ENCODE assay signal across 9 cellular contexts in the genomic region with DNA sequence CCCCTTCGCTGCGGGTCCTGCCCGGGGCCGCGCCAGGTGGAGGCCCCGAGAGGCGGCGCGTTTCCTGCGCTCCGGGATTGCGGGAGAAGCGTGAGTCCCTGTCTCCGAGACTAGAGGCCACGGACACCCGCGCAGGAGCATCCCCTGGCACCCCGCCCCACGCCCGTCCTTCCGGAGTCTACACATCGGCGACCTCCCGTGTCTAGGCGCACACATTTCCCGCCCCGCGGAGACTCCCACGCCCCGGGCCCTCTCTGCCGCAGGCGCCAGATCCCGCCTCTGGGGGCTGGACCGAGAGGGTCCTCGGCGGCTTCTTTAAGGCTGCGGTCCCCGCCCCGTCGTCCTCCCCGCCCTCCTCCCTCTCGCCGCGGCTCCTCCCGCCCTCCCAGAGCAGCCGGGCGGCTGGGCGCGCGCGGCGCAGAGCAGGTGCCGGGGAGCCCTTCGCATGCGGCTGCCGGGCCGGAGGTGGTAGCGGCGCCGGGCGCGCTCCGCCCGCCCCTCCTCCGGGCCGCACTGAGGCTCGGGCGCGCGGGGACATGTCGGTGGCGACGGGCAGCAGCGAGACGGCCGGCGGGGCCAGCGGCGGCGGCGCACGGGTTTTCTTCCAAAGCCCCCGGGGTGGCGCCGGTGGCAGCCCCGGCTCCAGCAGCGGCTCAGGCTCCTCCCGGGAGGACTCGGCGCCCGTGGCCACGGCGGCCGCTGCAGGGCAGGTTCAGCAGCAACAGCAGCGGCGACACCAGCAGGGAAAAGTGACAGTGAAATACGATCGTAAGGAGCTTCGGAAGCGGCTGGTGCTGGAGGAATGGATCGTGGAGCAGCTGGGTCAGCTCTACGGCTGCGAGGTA. TPM values are rescaled to one million over a fixed set of nuclear protein-coding genes. Genes with fewer than 3 reads are reported as not detected.
A peak's percentile ranks its signal among the peaks of the same experiment; 100 is the strongest.
DNase-seq lines count a peak whose midpoint lies in the region; ATAC-seq lines count a peak whose summit lies in the region.
"Had no signal": no experiment of that assay in that cellular context is flagged by ENCODE, and none has a peak within 500 bp of the region (broad histone marks: within the 10 kb centered on the region; RNA-seq: fewer than 3 reads in every experiment).

A gene with protein sequence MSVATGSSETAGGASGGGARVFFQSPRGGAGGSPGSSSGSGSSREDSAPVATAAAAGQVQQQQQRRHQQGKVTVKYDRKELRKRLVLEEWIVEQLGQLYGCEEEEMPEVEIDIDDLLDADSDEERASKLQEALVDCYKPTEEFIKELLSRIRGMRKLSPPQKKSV (plus strand): TSS at position 388 of the 845 bp plus-strand sequence. CDS start 149 bp downstream, at position 537.

- in situ Hi-C loops in ACHN (cut with HindIII; ENCODE audit: low pct_ligation_motif_present, low pct_unique_long_range_greater_than_20kb, low sequenced_read_pairs) (no loop called here), HAP-1 (cut with MboI; ENCODE audit: low sequenced_read_pairs) (no loop called here)

- no peak within 1 kb of the TSS for H3K9ac ChIP-seq in SK-N-MC (ENCODE audit: insufficient read length)
- H3K9ac ChIP-seq in duodenal mucosa (ENCODE audit: low read depth in 1 of 2, low read length in 2 of 2): peak within 1 kb of the TSS in 1 of 2 donors; percentile 23
- H3K9ac ChIP-seq in subcutaneous abdominal adipose tissue (ENCODE audit: low read length in 5 of 5): no peak within 1 kb of the TSS

- peaks cover 58% of the 10 kb centered on the region for H3K27me3 ChIP-seq in HAP-1 (ENCODE audit: low read depth)
- peaks cover 31 to 36% of the 10 kb centered on the region in 2 donors for H3K27me3 ChIP-seq in duodenal mucosa (ENCODE audit: control insufficient read depth in 1 of 2, insufficient read depth in 2 of 2, low read length in 2 of 2)
- H3K27me3 ChIP-seq in subcutaneous abdominal adipose tissue (ENCODE audit: control insufficient read depth in 5 of 5, insufficient read depth in 4 of 5, low read length in 5 of 5): peaks cover 27 to 53% (median 34%) of the 10 kb centered on the region in 5 donors

- peak within 1 kb of the TSS; percentile 38 for H3K4me3 ChIP-seq in HAP-1
- H3K4me3 ChIP-seq in SK-N-MC: peak within 1 kb of the TSS; percentile 83
- H3K4me3 ChIP-seq in duodenal mucosa (ENCODE audit: low read depth in 1 of 2, low read length in 2 of 2): peak within 1 kb of the TSS; percentile 59 to 66
- H3K4me3 ChIP-seq in subcutaneous abdominal adipose tissue (ENCODE audit: low read depth in 1 of 5, low read length in 5 of 5): peak within 1 kb of the TSS in 4 of 5 donors; percentile 48 to 63 (median 54)

- H3K27ac ChIP-seq in SK-N-MC (no peak within 1 kb of the TSS), duodenal mucosa (ENCODE audit: low read depth, low read length) (no peak within 1 kb of the TSS), subcutaneous abdominal adipose tissue (ENCODE audit: low read depth, low read length) (no peak within 1 kb of the TSS)

- DNase-seq in ACHN (peak; percentile 47), HAP-1 (ENCODE audit: low spot score in 2 of 2) (peak; percentile 47 to 74), SK-N-MC (ENCODE audit: low read depth, low spot score) (no peak), medulla oblongata (ENCODE audit: extremely low spot score) (peak; percentile 9), H4 (ENCODE audit: low spot score) (no peak)

- H3K4me1 ChIP-seq in HAP-1: peaks cover 4% of the 10 kb centered on the region; the same call in 1 of the 2 replicates
- peaks cover 8 to 22% of the 10 kb centered on the region in 2 donors for H3K4me1 ChIP-seq in duodenal mucosa (ENCODE audit: control insufficient read depth in 1 of 2, insufficient read depth in 2 of 2, low read length in 2 of 2)
- peaks cover 0 to 22% (median 17%) of the 10 kb centered on the region in 5 donors for H3K4me1 ChIP-seq in subcutaneous abdominal adipose tissue (ENCODE audit: control insufficient read depth in 5 of 5, insufficient read depth in 5 of 5, low read length in 5 of 5)

- H3K9me3 ChIP-seq in HAP-1 (no peaks in the 10 kb centered on the region), SK-N-MC (ENCODE audit: low read depth, low read length) (no peaks in the 10 kb centered on the region), duodenal mucosa (ENCODE audit: control insufficient read depth in 1 of 2, low read length in 2 of 2) (no peaks in the 10 kb centered on the region), subcutaneous abdominal adipose tissue (ENCODE audit: control insufficient read depth in 5 of 5, low read length in 5 of 5) (no peaks in the 10 kb centered on the region)

- ATAC-seq in GM21529 (IDR thresholded peaks at IDR 0.05; ENCODE audit: unreplicated experiment): no peak

- H3K36me3 ChIP-seq in HAP-1 (replicated peaks): no peaks in the 10 kb centered on the region
- H3K36me3 ChIP-seq in SK-N-MC (ENCODE audit: insufficient read depth, low read length): no peaks in the 10 kb centered on the region
- H3K36me3 ChIP-seq in duodenal mucosa (ENCODE audit: control insufficient read depth in 1 of 2, insufficient read depth in 2 of 2, low read length in 2 of 2): no peaks in the 10 kb centered on the region
- H3K36me3 ChIP-seq in subcutaneous abdominal adipose tissue (ENCODE audit: control insufficient read depth in 5 of 5, insufficient read depth in 5 of 5, low read length in 5 of 5): no peaks in the 10 kb centered on the region

RNA-seq across cellular contexts. Expression of the gene that starts here (rescaled TPM):
- not detected in 2 replicates for total RNA-seq in H4 (2014; rRNA removed; shearing (Covaris generic))
- total RNA-seq: fibroblast of villous mesenchyme had no signal

Comparison
In these comparisons a context has a peak if more than half of its experiments do, and no peak if none do; other contexts are left out.
1. DNase-seq: peak in ACHN (single experiment), HAP-1 (2 of 2) and medulla oblongata (single experiment); none in SK-N-MC (single experiment) and H4 (single experiment).
2. Peak in every context shown above with its lines, with median percentiles within 50 percentile points of each other: H3K4me3 ChIP-seq.